In the genomic region with DNA sequence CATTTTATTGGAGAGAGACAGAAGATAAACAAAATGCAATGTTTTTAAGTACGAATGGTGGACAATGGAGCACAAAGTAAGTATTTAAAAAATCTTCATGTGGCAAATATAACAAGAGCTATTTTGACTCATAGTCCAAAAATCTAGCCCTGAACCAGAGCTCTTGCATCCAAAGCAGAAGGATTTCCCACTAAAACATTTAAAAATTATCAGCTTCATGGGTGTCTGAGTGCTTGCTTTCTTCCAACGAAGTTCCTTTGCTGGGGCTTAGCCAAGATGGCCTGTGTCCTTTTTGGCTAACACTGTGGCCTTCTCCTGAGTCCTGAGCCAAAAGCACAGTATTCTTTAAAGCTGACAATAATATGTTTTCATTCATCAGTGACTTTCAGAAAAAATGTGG, we compare ENCODE assay signal across 25 cellular contexts.
"Had no signal": no experiment of that assay in that cellular context is flagged by ENCODE, and none has a peak within 500 bp of the region (broad histone marks: within the 10 kb centered on the region; RNA-seq: fewer than 3 reads in every experiment).

No MANE protein-coding gene starts in this region.

- H3K4me3 ChIP-seq: breast epithelium, coronary artery, gastroesophageal sphincter, left ventricle myocardium inferior, neural progenitor cell, right lobe of liver, tibial nerve had no signal

- H3K27ac Mint-ChIP-seq: activated CD4-positive, alpha-beta memory T cell treated with anti-CD3 and anti-CD28 coated beads, Interleukin-2, amount 10 ng/mL, durations not matched to agents 7 days and 5 days; activated CD4-positive, alpha-beta T cell treated with anti-CD3 and anti-CD28 coated beads, Interleukin-2, amount 10 ng/mL, durations not matched to agents 24 days and 14 days; activated CD8-positive, alpha-beta memory T cell treated with anti-CD3 and anti-CD28 coated beads, Interleukin-2, amount 10 ng/mL, durations not matched to agents 7 days and 5 days; activated naive CD8-positive, alpha-beta T cell treated with anti-CD3 and anti-CD28 coated beads, Interleukin-2, amount 50 U/mL, for 24 hours; mesothelial cell of epicardium; naive thymus-derived CD8-positive, alpha-beta T cell; neural progenitor cell; stimulated activated effector memory CD8-positive, alpha-beta T cell treated with anti-CD3 and anti-CD28 coated beads, Interleukin-12 subunit alpha, Interleukin-12 subunit beta, amount 100 ng/mL, for 72 hours; stimulated activated naive CD8-positive, alpha-beta T cell treated with anti-CD3 and anti-CD28 coated beads, Interleukin-15, amount 100 ng/mL, for 72 hours had no signal

- H3K4me3 Mint-ChIP-seq: activated CD4-positive, alpha-beta memory T cell treated with anti-CD3 and anti-CD28 coated beads, Interleukin-2, amount 10 ng/mL, durations not matched to agents 7 days and 5 days; activated CD4-positive, alpha-beta T cell treated with anti-CD3 and anti-CD28 coated beads, Interleukin-2, amount 10 ng/mL, durations not matched to agents 24 days and 14 days; activated CD8-positive, alpha-beta memory T cell treated with anti-CD3 and anti-CD28 coated beads, Interleukin-2, amount 10 ng/mL, durations not matched to agents 7 days and 5 days; activated naive CD8-positive, alpha-beta T cell treated with anti-CD3 and anti-CD28 coated beads, Interleukin-2, amount 50 U/mL, for 24 hours; central memory CD8-positive, alpha-beta T cell; mesothelial cell of epicardium; naive thymus-derived CD8-positive, alpha-beta T cell; neural progenitor cell; stimulated activated effector memory CD8-positive, alpha-beta T cell treated with anti-CD3 and anti-CD28 coated beads, Interleukin-12 subunit alpha, Interleukin-12 subunit beta, amount 100 ng/mL, for 72 hours; stimulated activated naive CD8-positive, alpha-beta T cell treated with anti-CD3 and anti-CD28 coated beads, Interleukin-15, amount 100 ng/mL, for 72 hours had no signal

- H3K9ac ChIP-seq: neural progenitor cell had no signal

- H3K9me3 ChIP-seq: breast epithelium, gastroesophageal sphincter, left ventricle myocardium inferior, right lobe of liver, tibial nerve had no signal

- H3K27me3 Mint-ChIP-seq: activated CD4-positive, alpha-beta memory T cell treated with anti-CD3 and anti-CD28 coated beads, Interleukin-2, amount 10 ng/mL, durations not matched to agents 7 days and 5 days; activated CD4-positive, alpha-beta T cell treated with anti-CD3 and anti-CD28 coated beads, Interleukin-2, amount 10 ng/mL, durations not matched to agents 24 days and 14 days; activated CD8-positive, alpha-beta memory T cell treated with anti-CD3 and anti-CD28 coated beads, Interleukin-2, amount 10 ng/mL, durations not matched to agents 7 days and 5 days; activated naive CD8-positive, alpha-beta T cell treated with anti-CD3 and anti-CD28 coated beads, Interleukin-2, amount 50 U/mL, for 24 hours; central memory CD8-positive, alpha-beta T cell; stimulated activated naive CD8-positive, alpha-beta T cell treated with anti-CD3 and anti-CD28 coated beads, Interleukin-15, amount 100 ng/mL, for 72 hours had no signal

- H2AFZ ChIP-seq: neural progenitor cell had no signal

- H3K27me3 ChIP-seq: breast epithelium, gastroesophageal sphincter, neural progenitor cell, right lobe of liver, tibial nerve had no signal

- ATAC-seq: activated CD8-positive, alpha-beta memory T cell treated with anti-CD3 and anti-CD28 coated beads, Interleukin-2, amount 10 ng/mL, durations not matched to agents 7 days and 5 days; activated naive CD8-positive, alpha-beta T cell treated with anti-CD3 and anti-CD28 coated beads, Interleukin-2, amount 50 U/mL, for 24 hours; gastroesophageal sphincter; naive thymus-derived CD8-positive, alpha-beta T cell; stimulated activated effector memory CD8-positive, alpha-beta T cell treated with anti-CD3 and anti-CD28 coated beads, Interleukin-12 subunit alpha, Interleukin-12 subunit beta, amount 100 ng/mL, for 72 hours; stimulated activated naive CD8-positive, alpha-beta T cell treated with anti-CD3 and anti-CD28 coated beads, Interleukin-15, amount 100 ng/mL, for 72 hours had no signal

- H3K36me3 ChIP-seq: breast epithelium, gastroesophageal sphincter, left ventricle myocardium inferior, neural progenitor cell, right lobe of liver, tibial nerve had no signal

- H3K4me1 Mint-ChIP-seq: activated CD4-positive, alpha-beta memory T cell treated with anti-CD3 and anti-CD28 coated beads, Interleukin-2, amount 10 ng/mL, durations not matched to agents 7 days and 5 days; activated CD4-positive, alpha-beta T cell treated with anti-CD3 and anti-CD28 coated beads, Interleukin-2, amount 10 ng/mL, durations not matched to agents 24 days and 14 days; activated CD8-positive, alpha-beta memory T cell treated with anti-CD3 and anti-CD28 coated beads, Interleukin-2, amount 10 ng/mL, durations not matched to agents 7 days and 5 days; activated naive CD8-positive, alpha-beta T cell treated with anti-CD3 and anti-CD28 coated beads, Interleukin-2, amount 50 U/mL, for 24 hours; central memory CD8-positive, alpha-beta T cell; mesothelial cell of epicardium; naive thymus-derived CD8-positive, alpha-beta T cell; neural progenitor cell; stimulated activated effector memory CD8-positive, alpha-beta T cell treated with anti-CD3 and anti-CD28 coated beads, Interleukin-12 subunit alpha, Interleukin-12 subunit beta, amount 100 ng/mL, for 72 hours; stimulated activated naive CD8-positive, alpha-beta T cell treated with anti-CD3 and anti-CD28 coated beads, Interleukin-15, amount 100 ng/mL, for 72 hours had no signal

- H3K36me3 Mint-ChIP-seq: activated CD8-positive, alpha-beta memory T cell treated with anti-CD3 and anti-CD28 coated beads, Interleukin-2, amount 10 ng/mL, durations not matched to agents 7 days and 5 days; mesothelial cell of epicardium; naive thymus-derived CD8-positive, alpha-beta T cell; neural progenitor cell; stimulated activated effector memory CD8-positive, alpha-beta T cell treated with anti-CD3 and anti-CD28 coated beads, Interleukin-12 subunit alpha, Interleukin-12 subunit beta, amount 100 ng/mL, for 72 hours had no signal

- H3K9me3 Mint-ChIP-seq: activated CD4-positive, alpha-beta memory T cell treated with anti-CD3 and anti-CD28 coated beads, Interleukin-2, amount 10 ng/mL, durations not matched to agents 7 days and 5 days; activated CD4-positive, alpha-beta T cell treated with anti-CD3 and anti-CD28 coated beads, Interleukin-2, amount 10 ng/mL, durations not matched to agents 24 days and 14 days; activated naive CD8-positive, alpha-beta T cell treated with anti-CD3 and anti-CD28 coated beads, Interleukin-2, amount 50 U/mL, for 24 hours; mesothelial cell of epicardium; neural progenitor cell had no signal

- H3K4me2 ChIP-seq: neural progenitor cell had no signal

- H3K4me1 ChIP-seq: breast epithelium, gastroesophageal sphincter, left ventricle myocardium inferior, neural progenitor cell, right lobe of liver had no signal

- DNase-seq: activated CD4-positive, alpha-beta memory T cell treated with anti-CD3 and anti-CD28 coated beads, Interleukin-2, amount 10 ng/mL, durations not matched to agents 7 days and 5 days; activated CD4-positive, alpha-beta T cell treated with anti-CD3 and anti-CD28 coated beads, Interleukin-2, amount 10 ng/mL, durations not matched to agents 24 days and 14 days; activated CD8-positive, alpha-beta memory T cell treated with anti-CD3 and anti-CD28 coated beads, Interleukin-2, amount 10 ng/mL, durations not matched to agents 7 days and 5 days; activated gamma-delta T cell; activated naive CD4-positive, alpha-beta T cell treated with anti-CD3 and anti-CD28 coated beads, Interleukin-2, amount 50 U/mL, for 16 hours; activated naive CD8-positive, alpha-beta T cell treated with anti-CD3 and anti-CD28 coated beads, Interleukin-2, amount 50 U/mL, for 24 hours; activated T-cell treated with anti-CD3 and anti-CD28 coated beads for 4 hours; anterior cingulate cortex; head of caudate nucleus; hypothalamus; left ventricle myocardium inferior; naive thymus-derived CD8-positive, alpha-beta T cell; posterior cingulate gyrus; right lobe of liver; stimulated activated naive CD8-positive, alpha-beta T cell treated with anti-CD3 and anti-CD28 coated beads, Interleukin-15, amount 100 ng/mL, for 72 hours; T-helper 2 cell had no signal

- H3K27ac ChIP-seq: breast epithelium, coronary artery, epithelial cell of prostate, gastroesophageal sphincter, left ventricle myocardium inferior, neural progenitor cell, right lobe of liver, tibial nerve had no signal
